In genomic region chr9:26892251-26893029, GRCh38 we compare ENCODE assay signal across 8 cellular contexts. TPM values are rescaled to one million over a fixed set of nuclear protein-coding genes. Genes with fewer than 3 reads are reported as not detected.
A peak's percentile ranks its signal among the peaks of the same experiment; 100 is the strongest.
DNase-seq lines count a peak whose midpoint lies in the region; ATAC-seq and TF ChIP-seq lines count a peak whose summit lies in the region.

CAAP1 (minus strand) TSS chr9:26892802; CDS start chr9:26892715, 87 bp downstream.

- no peaks in the 10 kb centered on the region for H3K27me3 ChIP-seq in heart left ventricle
- no peaks in the 10 kb centered on the region for H3K27me3 ChIP-seq in upper lobe of left lung

- H3K4me3 ChIP-seq in heart left ventricle, result peak within 1 kb of the TSS; percentile 74 to 97 (median 88)
- H3K4me3 ChIP-seq in upper lobe of left lung, result peak within 1 kb of the TSS; percentile 72 to 96 (median 82)

- TF ChIP-seq POLR2A in heart left ventricle (IDR thresholded peaks at IDR 0.05), result peak in 1 of 2 donors; percentile 69
- peak in 2 of 4 donors; percentile 56 to 86 for TF ChIP-seq POLR2A in upper lobe of left lung (IDR thresholded peaks at IDR 0.05)

- intact Hi-C loops in heart left ventricle (cut with DNase I) (loop anchor here (1.0 to 5.0 kb wide), 6 partner anchors 54 to 85 kb away; partner anchors contain the start of genes PLAA (in 9 of the 10) and IFT74 (in 2 of the 10)), posterior cingulate gyrus (cut with DNase I) (loop anchor here (2.0 to 5.0 kb wide), 3 partner anchors 54 to 680 kb away; partner anchors contain the start of genes C9orf72, IFT74 and PLAA)

- peak in 1 of 4 donors; percentile 20 for TF ChIP-seq EP300 in upper lobe of left lung (IDR thresholded peaks at IDR 0.05)

- H3K27ac ChIP-seq in adipose tissue (ENCODE audit: low read depth, low read length), result peak within 1 kb of the TSS; percentile 90
- peak within 1 kb of the TSS; percentile 80 to 99 (median 94) for H3K27ac ChIP-seq in heart left ventricle
- peak within 1 kb of the TSS; percentile 91 to 99 (median 94) for H3K27ac ChIP-seq in upper lobe of left lung

- 0 to 1% (median 0%) methylated on average over 70 of the region's 70 CpGs for WGBS in adipose tissue, 3 donors
- 0% methylated on average over 52 to 70 of the region's 70 CpGs for WGBS in heart left ventricle, 4 donors
- WGBS in upper lobe of left lung, 2 donors, result 1 to 2% methylated on average over 23 to 70 of the region's 70 CpGs

- DNase-seq in NCI-H1105 treated with DMSO at 0.1 percent for 48 hours (lab: John Stamatoyannopoulos, UW) (peak; percentile 91), T follicular helper cell (ENCODE audit: low read depth) (peak; percentile 87), heart left ventricle (peak; percentile 94 to 97 (median 96)), posterior cingulate gyrus (peak; percentile 89 to 99 (median 93)), upper lobe of left lung (peak; percentile 94 to 96)

- ATAC-seq in HG02678 (IDR thresholded peaks at IDR 0.05; ENCODE audit: unreplicated experiment) (peak; percentile 93), heart left ventricle (peak; percentile 97 to 99 (median 99)), upper lobe of left lung (ENCODE audit: low FRiP score in 2 of 2) (peak; percentile 97 to 99)

- H3K9me3 ChIP-seq in heart left ventricle (peaks cover 0 to 15% (median 0%) of the 10 kb centered on the region in 12 donors), upper lobe of left lung (no peaks in the 10 kb centered on the region)

- peaks cover 0 to 33% (median 15%) of the 10 kb centered on the region in 12 donors for H3K4me1 ChIP-seq in heart left ventricle
- H3K4me1 ChIP-seq in upper lobe of left lung, result peaks cover 3 to 42% (median 18%) of the 10 kb centered on the region in 4 donors

- H3K36me3 ChIP-seq in heart left ventricle (no peaks in the 10 kb centered on the region), upper lobe of left lung (no peaks in the 10 kb centered on the region)

- TF ChIP-seq CTCF in GM12872 (IDR thresholded peaks at IDR 0.05; ENCODE audit: insufficient read depth, low read depth, low read length) (peak; percentile 56), heart left ventricle (IDR thresholded peaks at IDR 0.05) (peak in 8 of 12 donors; percentile 26 to 63 (median 36)), upper lobe of left lung (IDR thresholded peaks at IDR 0.05) (peak; percentile 4 to 61 (median 28))

RNA-seq across cellular contexts. Expression of gene CAAP1, which starts in this region (rescaled TPM):
- 1 to 10 TPM; 5.4 to 7.6 (median 6.1) TPM for polyA plus RNA-seq in adipose tissue
- 10 to 100 TPM in 1 of 9 donors, 1 to 10 TPM in 8; 4.8 to 10.8 (median 7.6) TPM for total RNA-seq in heart left ventricle
- polyA plus RNA-seq in heart left ventricle, result 1 to 10 TPM; 5.5 to 6.8 TPM
- 10 to 100 TPM in 4 of 6 donors, 1 to 10 TPM in 2; 9.4 to 16.8 (median 14.2) TPM for total RNA-seq in upper lobe of left lung

Comparison
In these comparisons a context has a peak if more than half of its experiments do, and no peak if none do; other contexts are left out.
1. Peak in every context shown above with its lines: DNase-seq, ATAC-seq, H3K4me3 ChIP-seq and H3K27ac ChIP-seq.